Comparison of ENCODE assay signal across 20 cellular contexts in the genomic region with DNA sequence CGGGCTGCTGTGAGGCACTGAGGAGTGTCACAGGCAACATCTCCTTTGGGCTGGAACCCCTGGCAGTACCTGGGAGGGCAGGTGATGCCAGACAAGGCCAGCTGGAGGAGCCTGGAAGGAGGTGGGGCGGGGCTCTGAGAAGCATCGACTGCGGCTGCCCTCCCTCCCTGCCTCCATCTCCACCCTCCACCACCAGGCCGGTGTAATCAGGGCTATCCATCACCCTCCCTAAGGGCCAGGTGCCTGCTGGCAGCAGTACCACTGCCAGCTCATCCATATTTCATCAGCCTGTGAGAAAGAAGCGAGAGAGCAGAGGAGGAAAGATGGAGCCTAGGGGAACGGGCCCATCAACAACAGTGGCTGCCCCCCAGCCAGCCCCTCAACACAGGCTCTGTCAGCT. TPM values are rescaled to one million over a fixed set of nuclear protein-coding genes. Genes with fewer than 3 reads are reported as not detected.
DNase-seq lines count a peak whose midpoint lies in the region; ATAC-seq and TF ChIP-seq lines count a peak whose summit lies in the region.
"Had no signal": no experiment of that assay in that cellular context is flagged by ENCODE, and none has a peak within 500 bp of the region (broad histone marks: within the 10 kb centered on the region; RNA-seq: fewer than 3 reads in every experiment).

No MANE protein-coding gene starts in this region.

- TF ChIP-seq CTCF in sigmoid colon (IDR thresholded peaks at IDR 0.05) = no peak
- TF ChIP-seq CTCF in HFFc6 (IDR thresholded peaks at IDR 0.05) = no peak

- peaks cover 29% of the 10 kb centered on the region for H3K27me3 Mint-ChIP-seq in HFFc6 (ENCODE audit: insufficient read depth)
- H3K27me3 Mint-ChIP-seq: activated CD4-positive, alpha-beta T cell treated with anti-CD3 and anti-CD28 coated beads, Interleukin-2, amount 10 ng/mL, durations not matched to agents 24 days and 14 days had no signal

- TF ChIP-seq EP300 in sigmoid colon (IDR thresholded peaks at IDR 0.05) = no peak

- H3K27me3 ChIP-seq in sigmoid colon = no peaks in the 10 kb centered on the region

- H3K27ac ChIP-seq in sigmoid colon = no peak overlapping the region
- H3K27ac ChIP-seq: thoracic aorta had no signal

- 35 to 69% methylated on average over 7 of the region's 7 CpGs for WGBS in sigmoid colon, 2 donors

- no peak for TF ChIP-seq POLR2A in sigmoid colon (IDR thresholded peaks at IDR 0.05)

- H3K27ac Mint-ChIP-seq in HFFc6 = no peak overlapping the region
- H3K27ac Mint-ChIP-seq: activated CD4-positive, alpha-beta T cell treated with anti-CD3 and anti-CD28 coated beads, Interleukin-2, amount 10 ng/mL, durations not matched to agents 24 days and 14 days; CD4-positive, alpha-beta memory T cell; nephron progenitor cell had no signal

- no peak for ATAC-seq in HG03196 (IDR thresholded peaks at IDR 0.05; ENCODE audit: unreplicated experiment)
- ATAC-seq: activated T-cell treated with anti-CD3 and anti-CD28 coated beads, Interleukin-2, amount 50 U/mL, for 4 hours; right cardiac atrium; Right ventricle myocardium inferior had no signal

- H3K36me3 Mint-ChIP-seq in HFFc6 (ENCODE audit: low read depth) = no peaks in the 10 kb centered on the region
- H3K36me3 Mint-ChIP-seq: CD4-positive, alpha-beta memory T cell had no signal

- H3K9me3 Mint-ChIP-seq in HFFc6 = no peaks in the 10 kb centered on the region
- H3K9me3 Mint-ChIP-seq: activated CD4-positive, alpha-beta T cell treated with anti-CD3 and anti-CD28 coated beads, Interleukin-2, amount 10 ng/mL, durations not matched to agents 24 days and 14 days; activated T-cell treated with anti-CD3 and anti-CD28 coated beads, Interleukin-2, amount 50 U/mL, for 4 hours; nephron progenitor cell had no signal

- peaks cover 6% of the 10 kb centered on the region for H3K4me1 Mint-ChIP-seq in HFFc6 (ENCODE audit: low read depth)
- H3K4me1 Mint-ChIP-seq: activated CD4-positive, alpha-beta T cell treated with anti-CD3 and anti-CD28 coated beads, Interleukin-2, amount 10 ng/mL, durations not matched to agents 24 days and 14 days; CD4-positive, alpha-beta memory T cell had no signal

- no peak overlapping the region for H3K4me3 Mint-ChIP-seq in HFFc6
- H3K4me3 Mint-ChIP-seq: activated CD4-positive, alpha-beta T cell treated with anti-CD3 and anti-CD28 coated beads, Interleukin-2, amount 10 ng/mL, durations not matched to agents 24 days and 14 days; activated T-cell treated with anti-CD3 and anti-CD28 coated beads, Interleukin-2, amount 50 U/mL, for 4 hours; CD4-positive, alpha-beta memory T cell; nephron progenitor cell had no signal

- peaks cover 0 to 9% (median 2%) of the 10 kb centered on the region in 4 donors for H3K4me1 ChIP-seq in sigmoid colon
- H3K4me1 ChIP-seq: A549 had no signal

- DNase-seq in NCI-H2107 treated with DMSO at 0.1 percent for 48 hours (lab: John Stamatoyannopoulos, UW; ENCODE audit: unreplicated experiment) (peak; percentile 60), NCI-H2107 (lab: John Stamatoyannopoulos, UW) (no peak), NCI-H2171 (lab: John Stamatoyannopoulos, UW) (peak; percentile 70), SHP77 treated with DMSO at 0.1 percent for 48 hours (lab: John Stamatoyannopoulos, UW) (peak; percentile 58), sigmoid colon (peak; percentile 60), HFFc6 (no peak)
- no peak for DNase-seq in activated naive CD4-positive, alpha-beta T cell treated with anti-CD3 and anti-CD28 coated beads, Interleukin-2, amount 50 U/mL, for 16 hours
- DNase-seq: activated CD4-positive, alpha-beta T cell treated with anti-CD3 and anti-CD28 coated beads, Interleukin-2, amount 10 ng/mL, durations not matched to agents 24 days and 14 days; activated T-cell treated with anti-CD3 and anti-CD28 coated beads, Interleukin-2, amount 50 U/mL, for 4 hours; CD4-positive, alpha-beta memory T cell; Kasumi-1; nephron progenitor cell; right cardiac atrium; stimulated activated CD4-positive, alpha-beta T cell treated with anti-CD3 and anti-CD28 coated beads, Interleukin-2, amount 100 ng/mL, for 24 hours; stimulated activated CD8-positive, alpha-beta memory T cell treated with anti-CD3 and anti-CD28 coated beads, Interleukin-4, amount 100 ng/mL, for 48 hours; T-helper 9 cell had no signal

- H3K36me3 ChIP-seq in sigmoid colon = no peaks in the 10 kb centered on the region
- H3K36me3 ChIP-seq: thoracic aorta had no signal

- no peak overlapping the region for H3K4me3 ChIP-seq in sigmoid colon
- H3K4me3 ChIP-seq: A549, thoracic aorta had no signal

- intact Hi-C loops in sigmoid colon (cut with DNase I) = no loop called here

- H3K9me3 ChIP-seq in sigmoid colon = no peaks in the 10 kb centered on the region
- H3K9me3 ChIP-seq: thoracic aorta had no signal

RNA-seq across cellular contexts. Expression of a gene that starts 51.4 kb away (rescaled TPM):
- total RNA-seq in sigmoid colon = 10 to 100 TPM in 3 of 4 donors, 1 to 10 TPM in 1; 6.6 to 22.8 (median 13.7) TPM
- 10 to 100 TPM in 2 of 3 donors, 1 to 10 TPM in 1; 8.4 to 20.6 (median 12.0) TPM for polyA plus RNA-seq in sigmoid colon
- total RNA-seq in HFFc6 (2021; fragmentation: NEBNext Ultra II Directional; extraction: Animal tissue kit (Norgen Biotek cat#: 25700)) = not detected
- total RNA-seq: activated CD4-positive, alpha-beta T cell treated with anti-CD3 and anti-CD28 coated beads, Interleukin-2, amount 10 ng/mL, durations not matched to agents 24 days and 14 days; CD4-positive, alpha-beta memory T cell had no signal

Comparison
In these comparisons a context has a peak if more than half of its experiments do, and no peak if none do; other contexts are left out.
1. DNase-seq: peak in NCI-H2107 treated with DMSO at 0.1 percent for 48 hours (single experiment), NCI-H2171 (single experiment), SHP77 treated with DMSO at 0.1 percent for 48 hours (single experiment) and sigmoid colon (single experiment); none in NCI-H2107 (single experiment), HFFc6 (single experiment) and activated naive CD4-positive, alpha-beta T cell treated with anti-CD3 and anti-CD28 coated beads, Interleukin-2, amount 50 U/mL, for 16 hours (single experiment).
2. RNA of a gene that starts 51.4 kb away (total RNA-seq): 6.6 to 22.8 TPM in sigmoid colon; not detected in HFFc6; every median in the first group is over 4 times any median in the second.